In genomic region chr9:101176384-101176783, GRCh38 we compare ENCODE assay signal across 16 cellular contexts.
DNase-seq lines count a peak whose midpoint lies in the region; ATAC-seq lines count a peak whose summit lies in the region.
"Had no signal": no experiment of that assay in that cellular context is flagged by ENCODE, and none has a peak within 500 bp of the region (broad histone marks: within the 10 kb centered on the region; RNA-seq: fewer than 3 reads in every experiment).

No MANE protein-coding gene starts in this region.

- no peaks in the 10 kb centered on the region for H3K27me3 ChIP-seq in H7 (ENCODE audit: control insufficient read depth, insufficient read depth, low read length)
- H3K27me3 ChIP-seq: sigmoid colon had no signal

- ATAC-seq in GM21381 (IDR thresholded peaks at IDR 0.05; ENCODE audit: unreplicated experiment), result no peak
- ATAC-seq: lower lobe of right lung had no signal

- no peak overlapping the region for H3K4me3 ChIP-seq in H7 (ENCODE audit: insufficient read depth, low read depth, low read length)
- H3K4me3 ChIP-seq: lower lobe of right lung, sigmoid colon, SK-N-MC had no signal

- no peak overlapping the region for H3K27ac ChIP-seq in substantia nigra (ENCODE audit: low read depth, low read length, poor library complexity, severe bottlenecking)
- H3K27ac ChIP-seq: lower lobe of right lung, sigmoid colon, SK-N-MC, VCaP had no signal

- DNase-seq in ELR (ENCODE audit: low read depth), result peak; percentile 13
- peak; percentile 8 for DNase-seq in H7
- DNase-seq in NCI-H69 (lab: John Stamatoyannopoulos, UW), result peak; percentile 31
- DNase-seq in iPS DF 4.7 (ENCODE audit: extremely low read depth, low spot score), result peak; percentile 22
- DNase-seq in substantia nigra (lab: John Stamatoyannopoulos, UW), result no peak
- DNase-seq in NCI-H748 (lab: John Stamatoyannopoulos, UW; ENCODE audit: unreplicated experiment), result no peak
- DNase-seq in D341Med (ENCODE audit: low spot score), result no peak
- DNase-seq: activated CD8-positive, alpha-beta memory T cell treated with anti-CD3 and anti-CD28 coated beads, Interleukin-2, amount 50 U/mL, for 48 hours; CD4-positive, CD25-positive, alpha-beta regulatory T cell; GOT3; lower lobe of right lung; NCI-H187 treated with DMSO at 0.1 percent for 48 hours; sigmoid colon had no signal

- H3K36me3 ChIP-seq in H7 (replicated peaks; ENCODE audit: control insufficient read depth, insufficient read depth, low read length), result no peaks in the 10 kb centered on the region
- H3K36me3 ChIP-seq: lower lobe of right lung, sigmoid colon had no signal

Comparison
In these comparisons a context has a peak if more than half of its experiments do, and no peak if none do; other contexts are left out.
1. DNase-seq: peak in ELR (single experiment), H7 (single experiment), NCI-H69 (single experiment) and iPS DF 4.7 (single experiment); none in substantia nigra (0 of 49), NCI-H748 (single experiment) and D341Med (single experiment).